1 cellular context compared by ENCODE assay signal in the genomic region with DNA sequence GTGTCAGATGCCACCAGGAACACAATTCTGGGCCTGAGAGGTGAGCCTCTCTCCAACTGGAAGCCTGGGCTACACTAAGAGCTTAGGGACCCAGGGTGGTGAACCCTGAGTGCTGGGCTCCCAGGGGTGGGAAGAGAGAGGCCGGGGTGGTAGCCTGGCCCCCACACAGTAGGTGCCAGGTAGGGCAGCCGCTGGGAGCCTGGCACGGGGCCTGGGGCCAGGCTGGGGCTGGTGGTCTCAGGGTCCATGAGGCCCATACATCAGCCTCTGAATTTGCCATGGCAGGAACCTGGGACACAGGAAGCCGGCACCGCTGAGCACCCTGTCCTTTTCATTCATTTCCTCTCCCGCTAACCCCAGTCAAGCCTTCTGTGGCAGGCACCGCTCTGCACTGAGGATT.
TF ChIP-seq lines count a peak whose summit lies in the region.

No MANE protein-coding gene starts in this region.

TF ChIP-seq in HCT116, 20 proteins besides CTCF, POLR2A, EP300 and RAD21 (continued from another document):
- TF ChIP-seq TCF7L2 (IDR thresholded peaks at IDR 0.05; ENCODE audit: borderline replicate concordance, extremely low read depth, insufficient read depth, insufficient read length) (no peak), ZFX (IDR thresholded peaks at IDR 0.05) (no peak), FOSL1 (IDR thresholded peaks at IDR 0.05; ENCODE audit: low read depth) (no peak), ELF1 (IDR thresholded peaks at IDR 0.05; ENCODE audit: borderline replicate concordance, low read depth) (no peak), POLR2AphosphoS5 (IDR thresholded peaks at IDR 0.05; ENCODE audit: low read depth, low read length) (no peak)
